13 cellular contexts compared by ENCODE assay signal in genomic region chr3:103295974-103296570, GRCh38.
A peak's percentile ranks its signal among the peaks of the same experiment; 100 is the strongest.
DNase-seq lines count a peak whose midpoint lies in the region; ATAC-seq and TF ChIP-seq lines count a peak whose summit lies in the region.
"Had no signal": no experiment of that assay in that cellular context is flagged by ENCODE, and none has a peak within 500 bp of the region (broad histone marks: within the 10 kb centered on the region; RNA-seq: fewer than 3 reads in every experiment).

No MANE protein-coding gene starts in this region.

- 71% methylated on average over 2 of the region's 2 CpGs; no CpG with 5 or more reads in 1 of the 2 experiments for WGBS in endodermal cell (ENCODE audit: insufficient coverage in 1 of 2, insufficient read length in 1 of 2), 2 experiments

- H3K9me3 ChIP-seq in endodermal cell (ENCODE audit: control insufficient read depth, low read length) = no peaks in the 10 kb centered on the region

- no peaks in the 10 kb centered on the region for H3K27me3 Mint-ChIP-seq in endodermal cell (ENCODE audit: insufficient read depth)
- H3K27me3 Mint-ChIP-seq: CD4-positive, alpha-beta T cell; central memory CD8-positive, alpha-beta T cell; naive thymus-derived CD8-positive, alpha-beta T cell; stimulated activated naive CD8-positive, alpha-beta T cell treated with anti-CD3 and anti-CD28 coated beads, Interleukin-15, Interleukin-2, amounts not matched to agents 100 ng/mL and 50 ng/mL, for 24 hours had no signal

- TF ChIP-seq CTCF in endodermal cell (conservative IDR thresholded peaks at IDR 0.05) = peak; percentile 70

- no peak overlapping the region for H3K27ac ChIP-seq in endodermal cell (ENCODE audit: low read depth, low read length)

- no peak overlapping the region for H3K9ac ChIP-seq in endodermal cell (ENCODE audit: extremely low read depth, low read length, poor library complexity, severe bottlenecking)

- DNase-seq in SIG-M5 treated with dmso at 0.1 percent for 504 hours (lab: John Stamatoyannopoulos, UW; ENCODE audit: unreplicated experiment) = peak; percentile 33
- no peak for DNase-seq in SIG-M5 (lab: John Stamatoyannopoulos, UW)
- DNase-seq in NCI-H2171 treated with DMSO at 0.1 percent for 48 hours (lab: John Stamatoyannopoulos, UW) = peak; percentile 39
- DNase-seq in endodermal cell = no peak
- DNase-seq in smooth muscle cell of the brain vasculature (ENCODE audit: low read depth, low spot score) = peak; percentile 10
- DNase-seq in stimulated activated CD4-positive, alpha-beta T cell treated with anti-CD3 and anti-CD28 coated beads, Interleukin-1b, Interleukin-23, amount 100 ng/mL, for 48 hours = no peak
- DNase-seq: CD4-positive, alpha-beta T cell; naive thymus-derived CD8-positive, alpha-beta T cell had no signal

- ATAC-seq in HG03342 (IDR thresholded peaks at IDR 0.05; ENCODE audit: unreplicated experiment) (no peak), HG03039 (IDR thresholded peaks at IDR 0.05; ENCODE audit: unreplicated experiment) (no peak)
- ATAC-seq: naive thymus-derived CD8-positive, alpha-beta T cell had no signal

- H3K9me3 Mint-ChIP-seq in endodermal cell = peaks cover 4% of the 10 kb centered on the region
- H3K9me3 Mint-ChIP-seq: CD4-positive, alpha-beta T cell; T-helper 1 cell treated with Interleukin-12 subunit alpha and Interleukin-12 subunit beta and Interleukin-4 antibody, amounts not matched to agents 30 μg/mL and 1 μg/mL, for 36 hours had no signal

- H3K4me1 ChIP-seq in endodermal cell (ENCODE audit: control insufficient read depth, insufficient read depth, low read length) = no peaks in the 10 kb centered on the region

- H3K4me3 Mint-ChIP-seq in endodermal cell = no peak overlapping the region
- H3K4me3 Mint-ChIP-seq: CD4-positive, alpha-beta T cell; central memory CD8-positive, alpha-beta T cell; naive thymus-derived CD8-positive, alpha-beta T cell; stimulated activated naive CD8-positive, alpha-beta T cell treated with anti-CD3 and anti-CD28 coated beads, Interleukin-15, Interleukin-2, amounts not matched to agents 100 ng/mL and 50 ng/mL, for 24 hours; T-helper 1 cell treated with Interleukin-12 subunit alpha and Interleukin-12 subunit beta and Interleukin-4 antibody, amounts not matched to agents 30 μg/mL and 1 μg/mL, for 36 hours had no signal

- no peaks in the 10 kb centered on the region for H3K36me3 Mint-ChIP-seq in endodermal cell (ENCODE audit: low read depth)
- H3K36me3 Mint-ChIP-seq: naive thymus-derived CD8-positive, alpha-beta T cell had no signal

- H3K36me3 ChIP-seq in endodermal cell (ENCODE audit: control insufficient read depth, insufficient read depth, low read length) = no peaks in the 10 kb centered on the region

- H3K27ac Mint-ChIP-seq in endodermal cell = no peak overlapping the region
- H3K27ac Mint-ChIP-seq: CD4-positive, alpha-beta T cell; naive thymus-derived CD8-positive, alpha-beta T cell; stimulated activated naive CD8-positive, alpha-beta T cell treated with anti-CD3 and anti-CD28 coated beads, Interleukin-15, Interleukin-2, amounts not matched to agents 100 ng/mL and 50 ng/mL, for 24 hours; T-helper 1 cell treated with Interleukin-12 subunit alpha and Interleukin-12 subunit beta and Interleukin-4 antibody, amounts not matched to agents 30 μg/mL and 1 μg/mL, for 36 hours had no signal

- no peaks in the 10 kb centered on the region for H3K4me1 Mint-ChIP-seq in endodermal cell
- H3K4me1 Mint-ChIP-seq: central memory CD8-positive, alpha-beta T cell; naive thymus-derived CD8-positive, alpha-beta T cell had no signal

- no peaks in the 10 kb centered on the region for H3K27me3 ChIP-seq in endodermal cell (ENCODE audit: control insufficient read depth, insufficient read depth, low read length, poor library complexity, severe bottlenecking)

- no peak overlapping the region for H3K4me3 ChIP-seq in endodermal cell (ENCODE audit: low read length)

Comparison
In these comparisons a context has a peak if more than half of its experiments do, and no peak if none do; other contexts are left out.
1. DNase-seq: peak in SIG-M5 treated with dmso at 0.1 percent for 504 hours (single experiment), NCI-H2171 treated with DMSO at 0.1 percent for 48 hours (single experiment) and smooth muscle cell of the brain vasculature (single experiment); none in SIG-M5 (single experiment), endodermal cell (single experiment) and stimulated activated CD4-positive, alpha-beta T cell treated with anti-CD3 and anti-CD28 coated beads, Interleukin-1b, Interleukin-23, amount 100 ng/mL, for 48 hours (single experiment).